Comparison of ENCODE assay signal across 25 cellular contexts in the genomic region with DNA sequence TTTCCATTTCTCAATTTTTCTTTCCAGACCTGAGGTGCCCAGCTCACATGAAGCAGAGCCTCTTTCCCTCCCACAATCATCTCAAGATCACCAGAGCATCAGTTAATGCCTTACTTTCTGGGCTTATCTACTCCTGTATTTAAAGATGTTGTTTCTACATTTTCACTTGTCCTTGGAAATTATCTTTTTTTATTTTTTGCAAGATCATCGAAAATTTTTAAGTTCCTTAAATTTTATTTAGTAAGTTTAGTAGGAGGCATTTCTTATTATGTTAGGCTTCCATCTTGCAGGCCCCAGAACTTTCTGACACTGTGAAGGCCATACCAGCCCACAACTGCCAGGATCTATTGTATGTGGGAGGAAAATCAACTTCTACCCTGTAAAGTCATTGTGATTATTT.
DNase-seq lines count a peak whose midpoint lies in the region; ATAC-seq, FAIRE-seq and TF ChIP-seq lines count a peak whose summit lies in the region.
"Had no signal": no experiment of that assay in that cellular context is flagged by ENCODE, and none has a peak within 500 bp of the region (broad histone marks: within the 10 kb centered on the region; RNA-seq: fewer than 3 reads in every experiment).

No MANE protein-coding gene starts in this region.

- no peak for FAIRE-seq in HepG2 (lab: Jason Lieb, UNC)
- no peak for FAIRE-seq in K562 (lab: Jason Lieb, UNC)
- FAIRE-seq: GM12878, GM12892, GM18507 had no signal

- H3K27ac ChIP-seq in HepG2 (ENCODE audit: extremely low read length, insufficient read depth, low read length) (no peak overlapping the region), right lobe of liver (no peak overlapping the region), K562 (ENCODE audit: extremely low read depth, low read depth, low read length) (no peak overlapping the region), osteoblast (ENCODE audit: low read depth, low read length) (no peak overlapping the region)
- H3K27ac ChIP-seq: 22Rv1, BLaER1 had no signal

- no peak for ATAC-seq in HepG2
- no peak for ATAC-seq in right lobe of liver
- ATAC-seq in K562, result no peak
- ATAC-seq: GM12878 had no signal

- no peak for DNase-seq in HepG2 (ENCODE audit: low spot score)
- DNase-seq in right lobe of liver, result no peak
- no peak for DNase-seq in K562 (ENCODE audit: extremely low read depth in 1 of 4, low spot score in 3 of 4)
- DNase-seq in osteoblast (ENCODE audit: insufficient read length, low spot score, missing footprints), result peak; percentile 26
- DNase-seq in activated CD4-positive, alpha-beta memory T cell treated with anti-CD3 and anti-CD28 coated beads for 36 hours, result no peak
- DNase-seq in NCI-H748 (lab: John Stamatoyannopoulos, UW; ENCODE audit: unreplicated experiment), result no peak
- DNase-seq: ACHN; BE2C; C1 segment of cervical spinal cord; CD4-positive, alpha-beta memory T cell; CD4-positive, CD25-positive, alpha-beta regulatory T cell; CD8-positive, alpha-beta memory T cell; COR-L47; DMS 273 treated with DMSO at 0.1 percent for 48 hours; DMS153; DMS79; DND-41; EL; GDM1 had no signal

- CTCF ChIA-PET in HepG2 (lab: Yijun Ruan, JAX; ENCODE audit: low intra/inter-chr PET ratio, low total read pairs) (no interaction called here), K562 (lab: Yijun Ruan, JAX; ENCODE audit: low intra/inter-chr PET ratio) (no interaction called here)
- CTCF ChIA-PET in activated CD4-positive, alpha-beta memory T cell treated with anti-CD3 and anti-CD28 coated beads for 36 hours (lab: Charles Lee), result no interaction called here

- no peaks in the 10 kb centered on the region for H3K27me3 ChIP-seq in HepG2 (ENCODE audit: control insufficient read depth in 1 of 2, insufficient read depth in 2 of 2, low read length in 2 of 2)
- H3K27me3 ChIP-seq in right lobe of liver, result no peaks in the 10 kb centered on the region
- no peaks in the 10 kb centered on the region for H3K27me3 ChIP-seq in K562 (ENCODE audit: control insufficient read depth in 2 of 2, insufficient read depth in 2 of 2, low read length in 2 of 2)
- no peaks in the 10 kb centered on the region for H3K27me3 ChIP-seq in osteoblast (ENCODE audit: insufficient read depth, low read length)
- H3K27me3 ChIP-seq: BE2C, BLaER1 had no signal

- TF ChIP-seq EP300 in HepG2 (IDR thresholded peaks at IDR 0.05; ENCODE audit: low read depth in 2 of 2, low read length in 2 of 2) (no peak), HepG2 (CRISPR knock-in tag; IDR thresholded peaks at IDR 0.05; ENCODE audit: borderline replicate concordance) (no peak), K562 (IDR thresholded peaks at IDR 0.05; ENCODE audit: low read length) (no peak)

- no peak overlapping the region for H3K4me3 Mint-ChIP-seq in activated CD4-positive, alpha-beta memory T cell treated with anti-CD3 and anti-CD28 coated beads for 36 hours
- H3K4me3 Mint-ChIP-seq: CD14-positive monocyte; CD4-positive, alpha-beta memory T cell; CD4-positive, CD25-positive, alpha-beta regulatory T cell; CD8-positive, alpha-beta memory T cell had no signal

- POLR2A ChIA-PET in HepG2 (lab: Yijun Ruan, JAX) (no interaction called here), K562 (lab: Yijun Ruan, JAX) (no interaction called here)
- POLR2A ChIA-PET in activated CD4-positive, alpha-beta memory T cell treated with anti-CD3 and anti-CD28 coated beads for 36 hours (lab: Charles Lee), result no interaction called here

- H3K9ac ChIP-seq in HepG2 (ENCODE audit: insufficient read depth, low read depth, low read length) (no peak overlapping the region), K562 (ENCODE audit: insufficient read depth in 1 of 2, low read depth in 2 of 2, low read length in 2 of 2) (no peak overlapping the region)
- H3K9ac ChIP-seq: BLaER1 had no signal

- H3K9me3 ChIP-seq in HepG2 (ENCODE audit: low read length) (peaks cover 11% of the 10 kb centered on the region), right lobe of liver (no peaks in the 10 kb centered on the region), K562 (replicated peaks; ENCODE audit: control insufficient read depth, insufficient read depth, low read depth, low read length) (no peaks in the 10 kb centered on the region), osteoblast (ENCODE audit: low read depth, low read length) (peaks cover 2% of the 10 kb centered on the region)
- H3K9me3 ChIP-seq: BE2C, BLaER1 had no signal

- no peak for TF ChIP-seq POLR2A in HepG2 (IDR thresholded peaks at IDR 0.05; ENCODE audit: insufficient read depth in 1 of 2, low read depth in 2 of 2, low read length in 2 of 2)
- no peak for TF ChIP-seq POLR2A in right lobe of liver (IDR thresholded peaks at IDR 0.05)
- TF ChIP-seq POLR2A in K562 (conservative IDR thresholded peaks at IDR 0.05), result no peak

- H4K20me1 ChIP-seq in HepG2 (ENCODE audit: insufficient read depth, low read length), result no peaks in the 10 kb centered on the region
- no peaks in the 10 kb centered on the region for H4K20me1 ChIP-seq in K562 (replicated peaks; ENCODE audit: control insufficient read depth, insufficient read depth, low read length)
- H4K20me1 ChIP-seq in osteoblast (ENCODE audit: insufficient read depth, low read length), result no peaks in the 10 kb centered on the region
- H4K20me1 ChIP-seq: BLaER1 had no signal

- H3K36me3 ChIP-seq in HepG2 (replicated peaks in 1 of 2; ENCODE audit: control insufficient read depth in 1 of 2, insufficient read depth in 2 of 2, low read length in 2 of 2), result no peaks in the 10 kb centered on the region
- no peaks in the 10 kb centered on the region for H3K36me3 ChIP-seq in right lobe of liver
- H3K36me3 ChIP-seq in K562 (ENCODE audit: control insufficient read depth, insufficient read depth, low read length), result no peaks in the 10 kb centered on the region
- H3K36me3 ChIP-seq in osteoblast (ENCODE audit: insufficient read depth, low read length), result no peaks in the 10 kb centered on the region
- H3K36me3 ChIP-seq: BE2C, BLaER1 had no signal

- peaks cover 8% of the 10 kb centered on the region for H3K9me3 Mint-ChIP-seq in activated CD4-positive, alpha-beta memory T cell treated with anti-CD3 and anti-CD28 coated beads for 36 hours

- no peak overlapping the region for H3K4me3 ChIP-seq in HepG2 (replicated peaks in 1 of 3; ENCODE audit: insufficient read depth in 1 of 3, low read depth in 2 of 3, low read length in 3 of 3)
- no peak overlapping the region for H3K4me3 ChIP-seq in right lobe of liver
- H3K4me3 ChIP-seq in K562, result no peak overlapping the region
- H3K4me3 ChIP-seq in osteoblast (ENCODE audit: insufficient read depth, low read length), result no peak overlapping the region
- H3K4me3 ChIP-seq: BLaER1, GM12878 had no signal

- no peak for TF ChIP-seq CTCF in HepG2 (CRISPR knock-in tag; IDR thresholded peaks at IDR 0.05)
- TF ChIP-seq CTCF in right lobe of liver (IDR thresholded peaks at IDR 0.05), result no peak
- TF ChIP-seq CTCF in K562 (IDR thresholded peaks at IDR 0.05 in 2 of 3, conservative IDR thresholded peaks at IDR 0.05 in 1 of 3; ENCODE audit: insufficient read depth in 2 of 3, low read depth in 1 of 3, low read length in 3 of 3), result no peak
- TF ChIP-seq CTCF in osteoblast (IDR thresholded peaks at IDR 0.05; ENCODE audit: extremely low read depth, low read depth, low read length), result no peak

- in situ Hi-C loops in HepG2 (cut with HindIII; ENCODE audit: extremely low pct_ligation_motif_present, low pct_unique_long_range_greater_than_20kb), result no loop called here
- in situ Hi-C loops in K562 (cut with MboI), result no loop called here

- H3K36me3 Mint-ChIP-seq in activated CD4-positive, alpha-beta memory T cell treated with anti-CD3 and anti-CD28 coated beads for 36 hours, result peaks cover 6% of the 10 kb centered on the region
- H3K36me3 Mint-ChIP-seq: CD14-positive monocyte had no signal

- WGBS in HepG2 (ENCODE audit: low lambda C conversion rate), result 0% methylated on average over 1 of the region's 1 CpG
- 75% methylated on average over 1 of the region's 1 CpG for WGBS in right lobe of liver (ENCODE audit: insufficient coverage, low coverage, low lambda C conversion rate, missing lambda C conversion rate)
- 0% methylated on average over 1 of the region's 1 CpG for WGBS in K562 (ENCODE audit: insufficient coverage, low coverage, missing lambda C conversion rate)

- H3K4me2 ChIP-seq in HepG2 (ENCODE audit: low read depth, low read length), result no peak overlapping the region
- no peak overlapping the region for H3K4me2 ChIP-seq in K562 (ENCODE audit: insufficient read depth, low read length)
- H3K4me2 ChIP-seq in osteoblast (ENCODE audit: insufficient read depth, low read length), result no peak overlapping the region
- H3K4me2 ChIP-seq: BLaER1 had no signal

- BruUV-seq in HepG2 (replicated peaks; lab: Mats Ljungman, UMichigan) (no TSS peak), K562 (replicated peaks; lab: Mats Ljungman, UMichigan) (no TSS peak)

- H3K79me2 ChIP-seq in HepG2 (ENCODE audit: insufficient read depth, low read length), result no peaks in the 10 kb centered on the region
- H3K79me2 ChIP-seq in K562 (ENCODE audit: control insufficient read depth, insufficient read depth, low read length), result no peaks in the 10 kb centered on the region
- H3K79me2 ChIP-seq in osteoblast (ENCODE audit: insufficient read depth, low read length), result no peaks in the 10 kb centered on the region

- H3K9me1 ChIP-seq in K562 (ENCODE audit: control insufficient read depth, insufficient read depth, low read length), result no peaks in the 10 kb centered on the region

- no peaks in the 10 kb centered on the region for H3K27me3 Mint-ChIP-seq in activated CD4-positive, alpha-beta memory T cell treated with anti-CD3 and anti-CD28 coated beads for 36 hours
- H3K27me3 Mint-ChIP-seq: CD4-positive, alpha-beta memory T cell; CD4-positive, CD25-positive, alpha-beta regulatory T cell had no signal

- H3K4me1 ChIP-seq in HepG2 (ENCODE audit: insufficient read depth, low read length) (no peaks in the 10 kb centered on the region), right lobe of liver (no peaks in the 10 kb centered on the region), K562 (replicated peaks in 1 of 2; ENCODE audit: control insufficient read depth in 2 of 2, insufficient read depth in 2 of 2, low read length in 2 of 2) (no peaks in the 10 kb centered on the region), osteoblast (ENCODE audit: insufficient read depth, low read length) (no peaks in the 10 kb centered on the region)
- H3K4me1 ChIP-seq: BE2C, BLaER1 had no signal

- intact Hi-C loops in HepG2 (cut with micrococcal nuclease; ENCODE audit: unreplicated experiment) (no loop called here), right lobe of liver (cut with DNase I) (no loop called here), K562 (cut with micrococcal nuclease) (no loop called here)
- intact Hi-C loops in activated CD4-positive, alpha-beta memory T cell treated with anti-CD3 and anti-CD28 coated beads for 36 hours (cut with micrococcal nuclease), result no loop called here

- no peak overlapping the region for H3K27ac Mint-ChIP-seq in activated CD4-positive, alpha-beta memory T cell treated with anti-CD3 and anti-CD28 coated beads for 36 hours
- H3K27ac Mint-ChIP-seq: CD14-positive monocyte; CD4-positive, alpha-beta memory T cell; CD4-positive, CD25-positive, alpha-beta regulatory T cell; CD8-positive, alpha-beta memory T cell had no signal

- TF ChIP-seq RAD21 in HepG2 (CRISPR knock-in tag; IDR thresholded peaks at IDR 0.05) (no peak), K562 (CRISPR knock-in tag; conservative IDR thresholded peaks at IDR 0.05 in 1 of 2, IDR thresholded peaks at IDR 0.05 in 1 of 2) (no peak)

- peaks cover 3% of the 10 kb centered on the region for H3K4me1 Mint-ChIP-seq in activated CD4-positive, alpha-beta memory T cell treated with anti-CD3 and anti-CD28 coated beads for 36 hours (ENCODE audit: low read depth)
- H3K4me1 Mint-ChIP-seq: CD14-positive monocyte; CD4-positive, CD25-positive, alpha-beta regulatory T cell; CD8-positive, alpha-beta memory T cell had no signal

- H2AFZ ChIP-seq in HepG2 (ENCODE audit: low read length) (no peak overlapping the region), K562 (ENCODE audit: low read depth, low read length) (no peak overlapping the region), osteoblast (ENCODE audit: low read length) (no peak overlapping the region)
